Comparison of ENCODE assay signal across 20 cellular contexts in the genomic region with DNA sequence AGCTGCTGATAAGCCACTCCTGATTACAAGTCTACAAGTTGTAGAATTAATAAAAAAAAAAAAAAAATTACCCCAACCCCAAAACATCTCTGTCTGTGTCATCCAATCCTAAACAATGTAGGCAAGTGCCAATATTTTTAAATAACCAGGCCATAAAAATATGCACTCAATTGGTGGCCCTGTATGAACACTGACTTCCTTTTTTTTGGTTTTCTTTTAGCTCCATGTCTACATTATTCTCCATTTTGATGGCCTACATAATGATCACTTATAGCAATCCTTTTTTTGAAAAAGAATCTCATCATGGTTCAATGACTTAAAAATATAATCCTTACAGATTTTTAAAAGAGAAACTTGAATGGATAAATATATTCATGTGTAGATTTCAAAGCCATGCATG.
A peak's percentile ranks its signal among the peaks of the same experiment; 100 is the strongest.
DNase-seq lines count a peak whose midpoint lies in the region; ATAC-seq and TF ChIP-seq lines count a peak whose summit lies in the region.
"Had no signal": no experiment of that assay in that cellular context is flagged by ENCODE, and none has a peak within 500 bp of the region (broad histone marks: within the 10 kb centered on the region; RNA-seq: fewer than 3 reads in every experiment).

No MANE protein-coding gene starts in this region.

- no peaks in the 10 kb centered on the region for H3K36me3 Mint-ChIP-seq in Caco-2 (ENCODE audit: insufficient read depth, unreplicated experiment)
- H3K36me3 Mint-ChIP-seq: IgD-negative memory B cell had no signal

- H3K79me2 ChIP-seq in mammary epithelial cell (ENCODE audit: insufficient read depth, low read length) (peaks cover 13% of the 10 kb centered on the region), smooth muscle cell (ENCODE audit: low read depth) (peaks cover 34% of the 10 kb centered on the region)

- H3K9me3 Mint-ChIP-seq in Caco-2 (ENCODE audit: unreplicated experiment) = no peaks in the 10 kb centered on the region
- H3K9me3 Mint-ChIP-seq: IgD-negative memory B cell had no signal

- no peak for TF ChIP-seq CTCF in RWPE2 (IDR thresholded peaks at IDR 0.05; ENCODE audit: poor library complexity, severe bottlenecking)
- TF ChIP-seq CTCF in mammary epithelial cell (conservative IDR thresholded peaks at IDR 0.05 in 1 of 2, IDR thresholded peaks at IDR 0.05 in 1 of 2; ENCODE audit: extremely low read depth in 1 of 2, insufficient read depth in 1 of 2, low read depth in 1 of 2, low read length in 2 of 2) = no peak
- no peak for TF ChIP-seq CTCF in smooth muscle cell (IDR thresholded peaks at IDR 0.05; ENCODE audit: borderline replicate concordance, insufficient read depth, poor library complexity, severe bottlenecking)
- no peak for TF ChIP-seq CTCF in Caco-2 (IDR thresholded peaks at IDR 0.05; ENCODE audit: insufficient read depth in 1 of 2, low read depth in 1 of 2, low read length in 1 of 2, severe bottlenecking in 1 of 2, unreplicated experiment in 1 of 2)

- dilution Hi-C loops in mammary epithelial cell (cut with HindIII; ENCODE audit: low sequenced_read_pairs) = no loop called here

- H3K27me3 Mint-ChIP-seq in Caco-2 (ENCODE audit: insufficient read depth, unreplicated experiment) = no peaks in the 10 kb centered on the region
- H3K27me3 Mint-ChIP-seq: IgD-negative memory B cell had no signal

- peaks cover 5% of the 10 kb centered on the region for H3K4me1 Mint-ChIP-seq in Caco-2 (ENCODE audit: low read depth, unreplicated experiment)

- POLR2A ChIA-PET in Caco-2 (lab: Charles Lee) = interaction anchor here (0.5 to 0.7 kb wide), 2 partner anchors 36 to 112 kb away, joined by 3 read pairs; no protein-coding TSS in a partner anchor

- intact Hi-C loops in mammary epithelial cell (cut with micrococcal nuclease) (loop anchor here (5.0 to 10.0 kb wide), 2 partner anchors 173 to 444 kb away; no protein-coding TSS in a partner anchor), Caco-2 (cut with micrococcal nuclease; ENCODE audit: unreplicated experiment) (loop anchor here (10.0 kb wide), 1 partner anchor 257 kb away; no protein-coding TSS in a partner anchor)

- peak; percentile 19 for DNase-seq in SIG-M5 treated with dmso at 0.1 percent for 504 hours (lab: John Stamatoyannopoulos, UW; ENCODE audit: unreplicated experiment)
- no peak for DNase-seq in SIG-M5 (lab: John Stamatoyannopoulos, UW)
- DNase-seq in RWPE2 (ENCODE audit: low spot score) = no peak
- DNase-seq in mammary epithelial cell = no peak
- no peak for DNase-seq in smooth muscle cell (lab: John Stamatoyannopoulos, UW; ENCODE audit: unreplicated experiment)
- DNase-seq in Caco-2 = no peak
- DNase-seq in superior temporal gyrus (ENCODE audit: extremely low spot score) = no peak
- DNase-seq: 8988T; DMS79 treated with DMSO at 0.1 percent for 48 hours; NCI-H1048; NCI-H2029 treated with DMSO at 0.1 percent for 48 hours; NCI-H446; NK-92 treated with Interleukin-12 subunit alpha and Interleukin-12 subunit beta, amount 100 ng/mL, for 24 hours; stimulated activated CD4-positive, alpha-beta T cell treated with anti-CD3 and anti-CD28 coated beads, Interleukin-12 subunit alpha, Interleukin-12 subunit beta, amount 100 ng/mL, for 4 hours; T-helper 9 cell had no signal

- no peak overlapping the region for H3K4me3 Mint-ChIP-seq in Caco-2 (ENCODE audit: unreplicated experiment)
- H3K4me3 Mint-ChIP-seq: IgD-negative memory B cell had no signal

- H3K4me3 ChIP-seq in RWPE2 (ENCODE audit: severe bottlenecking) = no peak overlapping the region
- no peak overlapping the region for H3K4me3 ChIP-seq in mammary epithelial cell (replicated peaks in 1 of 3; ENCODE audit: insufficient read depth in 1 of 3, low read depth in 2 of 3, low read length in 3 of 3)
- no peak overlapping the region for H3K4me3 ChIP-seq in smooth muscle cell
- no peak overlapping the region for H3K4me3 ChIP-seq in Caco-2 (ENCODE audit: low read depth, low read length)
- H3K4me3 ChIP-seq: lung, transverse colon had no signal

- no peaks in the 10 kb centered on the region for H3K27me3 ChIP-seq in RWPE2 (ENCODE audit: insufficient read depth, poor library complexity, severe bottlenecking)
- H3K27me3 ChIP-seq in mammary epithelial cell (ENCODE audit: insufficient read depth, low read length) = no peaks in the 10 kb centered on the region
- no peaks in the 10 kb centered on the region for H3K27me3 ChIP-seq in smooth muscle cell (ENCODE audit: low read depth)
- no peaks in the 10 kb centered on the region for H3K27me3 ChIP-seq in Caco-2 (replicated peaks; ENCODE audit: control insufficient read depth, insufficient read depth, low read length)
- H3K27me3 ChIP-seq: transverse colon had no signal

- peaks cover 26% of the 10 kb centered on the region for H3F3A ChIP-seq in smooth muscle cell (ENCODE audit: low read depth)

- in situ Hi-C loops in mammary epithelial cell (cut with MboI; ENCODE audit: low sequenced_read_pairs in 2 of 2) = no loop called here

- peaks cover 32% of the 10 kb centered on the region for H3K4me1 ChIP-seq in RWPE2 (ENCODE audit: insufficient read depth, poor library complexity, severe bottlenecking)
- peaks cover 36% of the 10 kb centered on the region for H3K4me1 ChIP-seq in mammary epithelial cell (ENCODE audit: insufficient read depth, low read length)
- peaks cover 10% of the 10 kb centered on the region for H3K4me1 ChIP-seq in smooth muscle cell (ENCODE audit: low read depth)
- peaks cover 9% of the 10 kb centered on the region for H3K4me1 ChIP-seq in Caco-2

- H3K36me3 ChIP-seq in RWPE2 (ENCODE audit: low read depth) (no peaks in the 10 kb centered on the region), mammary epithelial cell (ENCODE audit: insufficient read depth, low read length) (no peaks in the 10 kb centered on the region), smooth muscle cell (ENCODE audit: low read depth) (no peaks in the 10 kb centered on the region), Caco-2 (ENCODE audit: control insufficient read depth, insufficient read depth, low read length) (no peaks in the 10 kb centered on the region)
- H3K36me3 ChIP-seq: transverse colon had no signal

- H3K27ac ChIP-seq in RWPE2 (ENCODE audit: poor library complexity, severe bottlenecking) = peak overlapping the region; percentile 99
- no peak overlapping the region for H3K27ac ChIP-seq in mammary epithelial cell (ENCODE audit: insufficient read depth, low read depth, low read length)
- H3K27ac ChIP-seq in smooth muscle cell (ENCODE audit: low read depth) = peak overlapping the region; percentile 94

- peak overlapping the region; percentile 10 for H3K4me2 ChIP-seq in mammary epithelial cell (ENCODE audit: insufficient read depth, low read depth, low read length)
- H3K4me2 ChIP-seq in smooth muscle cell = peak overlapping the region; percentile 31

- H3K27ac Mint-ChIP-seq in Caco-2 (ENCODE audit: unreplicated experiment) = no peak overlapping the region

- ATAC-seq in RWPE2 (ENCODE audit: low read depth) (no peak), GM19467 (IDR thresholded peaks at IDR 0.05; ENCODE audit: unreplicated experiment) (no peak)
- ATAC-seq: Right ventricle myocardium inferior had no signal

- H3K9ac ChIP-seq in mammary epithelial cell (ENCODE audit: insufficient read depth, low read length) = no peak overlapping the region
- peak overlapping the region; percentile 50 for H3K9ac ChIP-seq in smooth muscle cell (ENCODE audit: low read depth)

- BruUV-seq in mammary epithelial cell (replicated peaks; lab: Mats Ljungman, UMichigan) (no TSS peak), Caco-2 (replicated peaks; lab: Mats Ljungman, UMichigan) (no TSS peak)

- no peaks in the 10 kb centered on the region for H4K20me1 ChIP-seq in mammary epithelial cell (ENCODE audit: insufficient read depth, low read length)
- H4K20me1 ChIP-seq in smooth muscle cell (ENCODE audit: low read depth) = no peaks in the 10 kb centered on the region

- no peak overlapping the region for H2AFZ ChIP-seq in mammary epithelial cell (ENCODE audit: low read depth, low read length)
- no peak overlapping the region for H2AFZ ChIP-seq in smooth muscle cell (ENCODE audit: low read depth)

- H3K9me3 ChIP-seq in RWPE2 (ENCODE audit: severe bottlenecking) (no peaks in the 10 kb centered on the region), mammary epithelial cell (replicated peaks; ENCODE audit: insufficient read depth, low read length) (no peaks in the 10 kb centered on the region), smooth muscle cell (replicated peaks; ENCODE audit: low read depth) (no peaks in the 10 kb centered on the region), Caco-2 (no peaks in the 10 kb centered on the region)
- H3K9me3 ChIP-seq: transverse colon had no signal

- CTCF ChIA-PET in mammary epithelial cell (lab: Charles Lee; ENCODE audit: low non-redundant PET) (no interaction called here), Caco-2 (lab: Charles Lee) (interaction anchor here (0.9 kb wide), 1 partner anchor 73 kb away, joined by 3 read pairs; no protein-coding TSS in a partner anchor)
